8 cellular contexts compared by ENCODE assay signal in the genomic region with DNA sequence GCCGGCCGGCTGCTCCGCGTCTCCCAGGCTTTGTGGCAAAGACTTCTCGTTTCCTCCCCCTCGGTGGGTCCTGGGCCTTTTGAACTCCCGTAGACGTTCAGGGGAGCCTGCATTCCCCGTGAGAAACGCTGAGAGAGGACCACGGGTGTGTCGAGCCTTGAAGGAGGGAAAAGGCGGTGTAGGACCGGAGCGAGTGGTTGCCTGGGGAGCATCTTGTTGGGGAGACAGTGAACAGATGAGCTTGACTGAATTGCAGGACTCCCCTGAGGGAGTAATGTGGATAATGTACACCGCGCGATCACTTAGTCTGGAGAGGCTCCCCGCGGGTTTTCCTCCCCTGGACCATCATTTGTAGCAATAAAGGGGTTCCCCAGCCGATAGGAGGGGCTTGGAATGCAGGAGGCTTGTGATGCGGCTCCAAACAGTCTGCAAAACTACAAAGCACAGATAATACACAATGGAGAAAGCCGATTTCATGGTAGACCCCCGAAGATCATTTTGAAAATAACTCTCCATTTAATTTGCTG. TPM values are rescaled to one million over a fixed set of nuclear protein-coding genes. Genes with fewer than 3 reads are reported as not detected.
DNase-seq lines count a peak whose midpoint lies in the region; ATAC-seq, FAIRE-seq and TF ChIP-seq lines count a peak whose summit lies in the region.

No MANE protein-coding gene starts in this region.

- peak in 1 of 2 experiments; percentile 36; a peak in 1 of 4 replicates for TF ChIP-seq POLR2A in HepG2 (IDR thresholded peaks at IDR 0.05; ENCODE audit: insufficient read depth in 1 of 2, low read depth in 2 of 2, low read length in 2 of 2)
- no peak for TF ChIP-seq POLR2A in tibial nerve (IDR thresholded peaks at IDR 0.05)

- intact Hi-C loops in HepG2 (cut with micrococcal nuclease; ENCODE audit: unreplicated experiment): loop anchor here (10.0 kb wide), 1 partner anchor 172 kb away; a partner anchor contains a TSS

- TSS peak; percentile 63 for BruUV-seq in HepG2 (replicated peaks; lab: Mats Ljungman, UMichigan)

- TF ChIP-seq CTCF in BJ (IDR thresholded peaks at IDR 0.05; ENCODE audit: insufficient read depth, low read depth, low read length): no peak; the same call in 1 of the 2 replicates
- no peak for TF ChIP-seq CTCF in astrocyte of the spinal cord (IDR thresholded peaks at IDR 0.05; ENCODE audit: low read depth, low read length)
- TF ChIP-seq CTCF in HepG2 (CRISPR knock-in tag; IDR thresholded peaks at IDR 0.05): no peak
- no peak for TF ChIP-seq CTCF in tibial nerve (IDR thresholded peaks at IDR 0.05)

- H3K27ac ChIP-seq in HepG2 (ENCODE audit: extremely low read length, insufficient read depth, low read length): peak overlapping the region; percentile 88
- peak overlapping the region; percentile 79 to 94 (median 92) for H3K27ac ChIP-seq in tibial nerve

- TF ChIP-seq RAD21 in HepG2 (CRISPR knock-in tag; IDR thresholded peaks at IDR 0.05): no peak

- no peaks in the 10 kb centered on the region for H3K36me3 ChIP-seq in BJ (ENCODE audit: control insufficient read depth, insufficient read depth, low read length)
- H3K36me3 ChIP-seq in HepG2 (replicated peaks in 1 of 2; ENCODE audit: control insufficient read depth in 1 of 2, insufficient read depth in 2 of 2, low read length in 2 of 2): no peaks in the 10 kb centered on the region
- H3K36me3 ChIP-seq in tibial nerve: no peaks in the 10 kb centered on the region

- peak overlapping the region; percentile 94 for H3K4me2 ChIP-seq in HepG2 (ENCODE audit: low read depth, low read length)

- no peak for TF ChIP-seq EP300 in HepG2 (IDR thresholded peaks at IDR 0.05; ENCODE audit: low read depth in 2 of 2, low read length in 2 of 2)
- TF ChIP-seq EP300 in HepG2 (CRISPR knock-in tag; IDR thresholded peaks at IDR 0.05; ENCODE audit: borderline replicate concordance): no peak
- TF ChIP-seq EP300 in tibial nerve (IDR thresholded peaks at IDR 0.05): no peak

- peak overlapping the region; percentile 72 for H2AFZ ChIP-seq in HepG2 (ENCODE audit: low read length)

- H3K27me3 ChIP-seq in BJ (ENCODE audit: control insufficient read depth, insufficient read depth, low read length) (no peaks in the 10 kb centered on the region), HepG2 (ENCODE audit: control insufficient read depth in 1 of 2, insufficient read depth in 2 of 2, low read length in 2 of 2) (peaks cover 0 to 16% of the 10 kb centered on the region in 2 experiments; a peak in 3 of 5 replicates), tibial nerve (no peaks in the 10 kb centered on the region)

- ATAC-seq in GM19324 (IDR thresholded peaks at IDR 0.05; ENCODE audit: low FRiP score, unreplicated experiment): peak; percentile 4
- peak; percentile 6 for ATAC-seq in HG03520 (IDR thresholded peaks at IDR 0.05; ENCODE audit: unreplicated experiment)
- peak; percentile 22 for ATAC-seq in HepG2

- in situ Hi-C loops in astrocyte of the spinal cord (cut with HindIII; ENCODE audit: low sequenced_read_pairs): no loop called here
- in situ Hi-C loops in HepG2 (cut with HindIII; ENCODE audit: extremely low pct_ligation_motif_present, low pct_unique_long_range_greater_than_20kb): no loop called here

- H4K20me1 ChIP-seq in HepG2 (ENCODE audit: insufficient read depth, low read length): no peaks in the 10 kb centered on the region

- DNase-seq in BJ (ENCODE audit: low read depth) (no peak), astrocyte of the spinal cord (ENCODE audit: low read depth, low spot score) (no peak), HepG2 (ENCODE audit: low spot score) (no peak), tibial nerve (ENCODE audit: low spot score in 2 of 2) (no peak), NCI-H128 (lab: John Stamatoyannopoulos, UW; ENCODE audit: unreplicated experiment) (no peak), NCI-H1048 (lab: John Stamatoyannopoulos, UW) (no peak)

- CTCF ChIA-PET in BJ (lab: Yijun Ruan, JAX) (interaction anchor here (1.0 to 1.2 kb wide), 2 partner anchors 22 to 96 kb away, joined by 3 read pairs; no protein-coding TSS in a partner anchor), HepG2 (lab: Yijun Ruan, JAX; ENCODE audit: low intra/inter-chr PET ratio, low total read pairs) (no interaction called here)

- H3K79me2 ChIP-seq in HepG2 (ENCODE audit: insufficient read depth, low read length): peaks cover 39% of the 10 kb centered on the region

- FAIRE-seq in HepG2 (lab: Jason Lieb, UNC): no peak

- peak overlapping the region; percentile 89 for H3K9ac ChIP-seq in HepG2 (ENCODE audit: insufficient read depth, low read depth, low read length)

- H3K4me1 ChIP-seq in HepG2 (ENCODE audit: insufficient read depth, low read length): peaks cover 37% of the 10 kb centered on the region
- H3K4me1 ChIP-seq in tibial nerve: peaks cover 0 to 20% (median 11%) of the 10 kb centered on the region in 4 donors

- peak overlapping the region; percentile 91 for H3K4me3 ChIP-seq in BJ (ENCODE audit: low read depth, low read length)
- H3K4me3 ChIP-seq in astrocyte of the spinal cord (ENCODE audit: low read depth, low read length): peak overlapping the region; percentile 84
- H3K4me3 ChIP-seq in HepG2 (replicated peaks in 1 of 3; ENCODE audit: insufficient read depth in 1 of 3, low read depth in 2 of 3, low read length in 3 of 3): peak overlapping the region; percentile 85 to 100 (median 99)
- peak overlapping the region; percentile 61 to 98 (median 86) for H3K4me3 ChIP-seq in tibial nerve

- under 1% methylated on average over 23 of the region's 24 CpGs for WGBS in HepG2 (ENCODE audit: low lambda C conversion rate)
- 0% methylated on average over 21 to 22 of the region's 24 CpGs for WGBS in tibial nerve, 2 donors

- POLR2A ChIA-PET in BJ (lab: Charles Lee) (no interaction called here), HepG2 (lab: Yijun Ruan, JAX) (interaction anchor here (1.4 to 2.2 kb wide), 3 partner anchors 11 to 173 kb away, joined by 3 to 8 read pairs (median 5); a partner anchor contains a TSS)

- no peaks in the 10 kb centered on the region for H3K9me3 ChIP-seq in HepG2 (ENCODE audit: low read length)
- no peaks in the 10 kb centered on the region for H3K9me3 ChIP-seq in tibial nerve

TF ChIP-seq in HepG2, 621 proteins besides CTCF, POLR2A, EP300 and RAD21 (continues in another document):
- TF ChIP-seq, protein P1, sequence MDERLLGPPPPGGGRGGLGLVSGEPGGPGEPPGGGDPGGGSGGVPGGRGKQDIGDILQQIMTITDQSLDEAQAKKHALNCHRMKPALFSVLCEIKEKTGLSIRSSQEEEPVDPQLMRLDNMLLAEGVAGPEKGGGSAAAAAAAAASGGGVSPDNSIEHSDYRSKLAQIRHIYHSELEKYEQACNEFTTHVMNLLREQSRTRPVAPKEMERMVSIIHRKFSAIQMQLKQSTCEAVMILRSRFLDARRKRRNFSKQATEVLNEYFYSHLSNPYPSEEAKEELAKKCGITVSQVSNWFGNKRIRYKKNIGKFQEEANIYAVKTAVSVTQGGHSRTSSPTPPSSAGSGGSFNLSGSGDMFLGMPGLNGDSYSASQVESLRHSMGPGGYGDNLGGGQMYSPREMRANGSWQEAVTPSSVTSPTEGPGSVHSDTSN (CRISPR knock-in tag; IDR thresholded peaks at IDR 0.05): no peak
- TF ChIP-seq, protein P2, sequence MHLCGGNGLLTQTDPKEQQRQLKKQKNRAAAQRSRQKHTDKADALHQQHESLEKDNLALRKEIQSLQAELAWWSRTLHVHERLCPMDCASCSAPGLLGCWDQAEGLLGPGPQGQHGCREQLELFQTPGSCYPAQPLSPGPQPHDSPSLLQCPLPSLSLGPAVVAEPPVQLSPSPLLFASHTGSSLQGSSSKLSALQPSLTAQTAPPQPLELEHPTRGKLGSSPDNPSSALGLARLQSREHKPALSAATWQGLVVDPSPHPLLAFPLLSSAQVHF (CRISPR knock-in tag; IDR thresholded peaks at IDR 0.05): peak; percentile 57; the same call in 1 of the 2 replicates
- 0 out of 2 replicates have a peak, but pooled peaks have one; percentile 60 for TF ChIP-seq ZNF816 (CRISPR knock-in tag; IDR thresholded peaks at IDR 0.05; ENCODE audit: borderline replicate concordance)
- TF ChIP-seq MZF1 (CRISPR knock-in tag; IDR thresholded peaks at IDR 0.05; ENCODE audit: borderline replicate concordance): no peak
- no peak for TF ChIP-seq FOSL1 (CRISPR knock-in tag; IDR thresholded peaks at IDR 0.05; ENCODE audit: borderline replicate concordance)
- no peak for TF ChIP-seq SETDB1 (CRISPR knock-in tag; IDR thresholded peaks at IDR 0.05; ENCODE audit: borderline replicate concordance)
- 0 out of 2 replicates have a peak, but pooled peaks have one; percentile 44 for TF ChIP-seq ELF4 (CRISPR knock-in tag; IDR thresholded peaks at IDR 0.05; ENCODE audit: borderline replicate concordance)
- 0 out of 2 replicates have a peak, but pooled peaks have one; percentile 2 for TF ChIP-seq RXRA (CRISPR knock-in tag; IDR thresholded peaks at IDR 0.05)
- no peak for TF ChIP-seq ZFP36L2 (CRISPR knock-in tag; IDR thresholded peaks at IDR 0.05)

RNA-seq across cellular contexts. Expression of a gene that starts 0.8 kb away (rescaled TPM):
- polyA plus RNA-seq in BJ (2011; rRNA removed): 10.3 and 10.7 TPM in 2 replicates
- 16.6 and 18.3 TPM in 2 replicates for polyA minus RNA-seq in BJ (2011; rRNA and poly(A)+ RNA removed)
- 21.2 and 28.8 TPM in 2 replicates for total RNA-seq in HepG2 (2016; rRNA removed; fragmentation: Illumina TruSeq; extraction: Trizol)
- 5.0 and 6.5 TPM in 2 replicates for total RNA-seq in HepG2 (2016; cell fraction: cytosol; rRNA removed; fragmentation: Illumina TruSeq; extraction: Trizol; ENCODE audit: low read depth)
- 20.9 and 30.9 TPM in 2 replicates for total RNA-seq in HepG2 (2016; cell fraction: insoluble cytoplasmic fraction; rRNA removed; fragmentation: Illumina TruSeq; extraction: Trizol)
- total RNA-seq in HepG2 (2016; cell fraction: membrane; rRNA removed; fragmentation: Illumina TruSeq; extraction: Trizol): 10.1 and 12.8 TPM in 2 replicates
- total RNA-seq in HepG2 (2016; cell fraction: nucleus; rRNA removed; fragmentation: Illumina TruSeq; extraction: Trizol): 31.3 and 34.3 TPM in 2 replicates
- polyA plus RNA-seq in HepG2 (2011; rRNA removed): 12.9 and 13.2 TPM in 2 replicates
- 10.0 and 28.2 TPM in 2 replicates for polyA plus RNA-seq in HepG2 (2011; cell fraction: cytosol; rRNA removed)
- polyA plus RNA-seq in HepG2 (2011; cell fraction: nucleus; rRNA removed): 8.8 and 9.1 TPM in 2 replicates
- polyA plus RNA-seq in HepG2 (2012): 7.7 and 8.8 TPM in 2 replicates
- polyA plus RNA-seq in HepG2 (2016; cell fraction: cytosol; fragmentation: Illumina TruSeq; extraction: Trizol; ENCODE audit: low read depth): 1.5 and 2.1 TPM in 2 replicates
- polyA plus RNA-seq in HepG2 (2016; cell fraction: insoluble cytoplasmic fraction; fragmentation: Illumina TruSeq; extraction: Trizol; ENCODE audit: low read depth): 20.0 and 21.7 TPM in 2 replicates
- 2.8 and 3.2 TPM in 2 replicates for polyA plus RNA-seq in HepG2 (2016; cell fraction: membrane; fragmentation: Illumina TruSeq; extraction: Trizol; ENCODE audit: low read depth)
- polyA plus RNA-seq in HepG2 (2016; cell fraction: nucleus; fragmentation: Illumina TruSeq; extraction: Trizol; ENCODE audit: insufficient read depth, low read depth): 13.2 and 16.7 TPM in 2 replicates
- 19.9 and 40.3 TPM in 2 replicates for polyA minus RNA-seq in HepG2 (2011; rRNA and poly(A)+ RNA removed; ENCODE audit: low replicate concordance)
- 15.1 and 17.3 TPM in 2 replicates for polyA minus RNA-seq in HepG2 (2011; cell fraction: cytosol; rRNA and poly(A)+ RNA removed)
- polyA minus RNA-seq in HepG2 (2011; cell fraction: nucleus; rRNA and poly(A)+ RNA removed): 76.7 and 95.1 TPM in 2 replicates
- total RNA-seq in tibial nerve: 10 to 100 TPM; 38.0 to 57.3 (median 49.8) TPM
